In the genomic region with DNA sequence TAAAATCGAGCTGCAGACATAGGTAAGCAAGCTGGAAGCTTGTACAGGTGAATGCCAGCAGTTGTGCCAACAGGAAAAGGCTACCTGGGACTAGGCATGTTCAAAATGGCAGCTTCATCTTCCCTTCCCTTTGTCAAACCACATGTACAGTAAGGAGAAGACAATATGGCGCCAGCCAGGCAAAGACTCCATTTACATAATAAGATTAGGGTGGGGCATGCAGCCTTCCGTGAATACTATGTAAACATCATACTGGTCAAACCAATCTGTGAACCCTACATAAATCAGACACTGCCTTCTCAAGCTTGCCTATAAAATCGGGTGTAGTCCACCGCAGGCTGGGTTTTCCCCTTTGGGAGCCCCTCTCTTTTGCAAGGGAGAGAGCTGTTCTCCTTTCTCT, we compare ENCODE assay signal across 10 cellular contexts.
"Had no signal": no experiment of that assay in that cellular context is flagged by ENCODE, and none has a peak within 500 bp of the region (broad histone marks: within the 10 kb centered on the region; RNA-seq: fewer than 3 reads in every experiment).

No MANE protein-coding gene starts in this region.

- ATAC-seq: activated CD4-positive, CD25-positive, alpha-beta regulatory T cell treated with anti-CD3 and anti-CD28 coated beads, Interleukin-2, amount 50 U/mL, for 24 hours; gastroesophageal sphincter; heart left ventricle; naive thymus-derived CD4-positive, alpha-beta T cell; stimulated activated naive B cell treated with anti-CD40 and anti-IgM and Interleukin-4, amounts not matched to agents 10 μg/mL and 1 μg/mL and 100 μg/mL, for 72 hours; upper lobe of right lung had no signal

- DNase-seq: activated CD4-positive, alpha-beta T cell treated with anti-CD3 and anti-CD28 coated beads, Interleukin-2, amount 50 U/mL, for 1 hour; activated gamma-delta T cell; erythroblast; heart left ventricle; mesenchymal stem cell; naive thymus-derived CD4-positive, alpha-beta T cell; stimulated activated naive B cell treated with anti-CD40 and anti-IgM and Interleukin-4, amounts not matched to agents 10 μg/mL and 1 μg/mL and 100 μg/mL, for 72 hours; upper lobe of right lung had no signal
